Comparison of ENCODE assay signal across 1 cellular context in the genomic region with DNA sequence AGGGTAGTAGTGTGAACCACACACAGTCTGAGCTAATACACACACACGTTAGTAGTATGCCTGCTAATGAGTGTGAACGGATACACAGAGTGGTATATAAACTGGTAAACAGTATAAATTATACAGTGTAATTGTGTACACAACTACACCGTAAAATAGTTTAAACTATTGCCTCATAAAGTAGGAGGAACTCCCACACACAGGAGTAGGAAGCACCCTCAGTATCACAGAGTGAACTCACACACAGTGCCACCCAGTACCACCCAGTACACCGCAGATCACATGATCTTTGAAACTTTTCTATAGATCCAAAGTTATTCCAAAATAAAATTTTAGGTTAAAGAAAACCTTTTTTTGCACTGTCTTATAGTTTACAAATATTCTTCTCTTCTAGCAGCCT.
TF ChIP-seq lines count a peak whose summit lies in the region.

No MANE protein-coding gene starts in this region.

TF ChIP-seq in H1, 55 proteins besides CTCF, POLR2A, EP300 and RAD21:
- TF ChIP-seq KDM5A (IDR thresholded peaks at IDR 0.05; ENCODE audit: low read length) (no peak), SP1 (IDR thresholded peaks at IDR 0.05; ENCODE audit: low read depth, low read length) (no peak), TBP (IDR thresholded peaks at IDR 0.05; ENCODE audit: low read depth, low read length) (no peak), GTF2F1 (IDR thresholded peaks at IDR 0.05; ENCODE audit: borderline replicate concordance, low read depth, low read length) (no peak), TAF7 (optimal IDR thresholded peaks at IDR 0.05; ENCODE audit: borderline replicate concordance, low read depth, low read length) (no peak), RFX5 (IDR thresholded peaks at IDR 0.05; ENCODE audit: borderline replicate concordance, low read depth, low read length) (no peak), TAF1 (IDR thresholded peaks at IDR 0.05; ENCODE audit: low read depth, low read length) (no peak), TEAD4 (IDR thresholded peaks at IDR 0.05; ENCODE audit: low read depth, low read length) (no peak), CBX5 (IDR thresholded peaks at IDR 0.05; ENCODE audit: low read depth, low read length) (no peak), GABPA (IDR thresholded peaks at IDR 0.05; ENCODE audit: borderline replicate concordance, insufficient read depth, low read length) (no peak), EZH2 (IDR thresholded peaks at IDR 0.05; ENCODE audit: low read depth, low read length, severe bottlenecking) (no peak), RBBP5 (IDR thresholded peaks at IDR 0.05; ENCODE audit: borderline replicate concordance, low read depth, low read length) (no peak), JUND (IDR thresholded peaks at IDR 0.05; ENCODE audit: low read length) (no peak)
- TF ChIP-seq, protein P1, sequence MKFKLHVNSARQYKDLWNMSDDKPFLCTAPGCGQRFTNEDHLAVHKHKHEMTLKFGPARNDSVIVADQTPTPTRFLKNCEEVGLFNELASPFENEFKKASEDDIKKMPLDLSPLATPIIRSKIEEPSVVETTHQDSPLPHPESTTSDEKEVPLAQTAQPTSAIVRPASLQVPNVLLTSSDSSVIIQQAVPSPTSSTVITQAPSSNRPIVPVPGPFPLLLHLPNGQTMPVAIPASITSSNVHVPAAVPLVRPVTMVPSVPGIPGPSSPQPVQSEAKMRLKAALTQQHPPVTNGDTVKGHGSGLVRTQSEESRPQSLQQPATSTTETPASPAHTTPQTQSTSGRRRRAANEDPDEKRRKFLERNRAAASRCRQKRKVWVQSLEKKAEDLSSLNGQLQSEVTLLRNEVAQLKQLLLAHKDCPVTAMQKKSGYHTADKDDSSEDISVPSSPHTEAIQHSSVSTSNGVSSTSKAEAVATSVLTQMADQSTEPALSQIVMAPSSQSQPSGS (IDR thresholded peaks at IDR 0.05; ENCODE audit: low read length), result no peak
- TF ChIP-seq, protein P2, sequence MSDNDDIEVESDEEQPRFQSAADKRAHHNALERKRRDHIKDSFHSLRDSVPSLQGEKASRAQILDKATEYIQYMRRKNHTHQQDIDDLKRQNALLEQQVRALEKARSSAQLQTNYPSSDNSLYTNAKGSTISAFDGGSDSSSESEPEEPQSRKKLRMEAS (IDR thresholded peaks at IDR 0.05), result no peak
